In the genomic region with DNA sequence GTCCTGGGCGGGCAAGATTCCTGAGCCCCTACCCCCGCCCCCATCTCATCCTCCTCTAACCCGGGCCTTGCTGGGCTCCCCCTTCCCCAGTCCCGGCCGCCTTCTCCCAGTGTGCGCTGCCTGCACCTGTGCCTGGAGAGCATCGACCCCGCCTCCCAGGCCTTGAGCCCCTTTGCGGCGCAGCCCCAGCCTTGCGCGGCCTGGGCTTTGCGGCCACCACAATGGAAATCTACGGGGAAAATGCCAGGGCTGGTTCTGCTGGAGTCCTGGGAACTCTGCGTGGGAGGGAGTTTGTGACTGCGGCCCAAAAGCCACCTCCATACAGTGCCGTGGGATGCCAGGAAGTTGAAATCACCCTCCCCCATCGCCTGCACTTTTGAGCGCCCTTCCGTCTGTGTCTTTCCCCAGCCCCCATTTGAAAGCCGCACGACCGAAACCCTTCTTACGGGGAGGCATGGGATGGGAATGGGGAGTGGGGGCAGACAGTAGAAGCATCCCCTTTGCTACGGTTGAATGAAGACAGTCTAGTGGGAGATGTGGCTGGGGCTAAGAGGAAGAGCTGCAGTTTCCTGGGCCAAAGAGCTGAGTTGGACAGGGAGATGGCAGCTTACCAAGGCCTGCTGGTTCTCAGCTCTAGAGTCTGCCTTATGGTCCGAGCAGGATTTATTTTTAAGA, we compare ENCODE assay signal across 12 cellular contexts. TPM values are rescaled to one million over a fixed set of nuclear protein-coding genes. Genes with fewer than 3 reads are reported as not detected.
DNase-seq lines count a peak whose midpoint lies in the region; ATAC-seq and TF ChIP-seq lines count a peak whose summit lies in the region.
"Had no signal": no experiment of that assay in that cellular context is flagged by ENCODE, and none has a peak within 500 bp of the region (broad histone marks: within the 10 kb centered on the region; RNA-seq: fewer than 3 reads in every experiment).

No MANE protein-coding gene starts in this region.

- no peaks in the 10 kb centered on the region for H3K9me3 ChIP-seq in cardiac muscle cell (ENCODE audit: low read depth)
- no peaks in the 10 kb centered on the region for H3K9me3 ChIP-seq in SJSA1 (replicated peaks)
- no peaks in the 10 kb centered on the region for H3K9me3 ChIP-seq in iPS-18c (ENCODE audit: control insufficient read depth, insufficient read depth, low read length)
- no peaks in the 10 kb centered on the region for H3K9me3 ChIP-seq in upper lobe of right lung
- H3K9me3 ChIP-seq: vagina had no signal

- TF ChIP-seq CTCF in cardiac muscle cell (IDR thresholded peaks at IDR 0.05; ENCODE audit: low read depth, low read length) (no peak), upper lobe of right lung (IDR thresholded peaks at IDR 0.05) (no peak)

- H3K4me1 ChIP-seq in cardiac muscle cell (ENCODE audit: low read depth) (no peaks in the 10 kb centered on the region), SJSA1 (replicated peaks) (peaks cover 17% of the 10 kb centered on the region), upper lobe of right lung (peaks cover 12% of the 10 kb centered on the region)

- H3K36me3 ChIP-seq in cardiac muscle cell = no peaks in the 10 kb centered on the region
- H3K36me3 ChIP-seq in SJSA1 = peaks cover 9% of the 10 kb centered on the region; the same call in 1 of the 2 replicates
- H3K36me3 ChIP-seq in upper lobe of right lung = no peaks in the 10 kb centered on the region
- H3K36me3 ChIP-seq: BLaER1 treated with 17β-estradiol and CSF1 and Interleukin-3, amounts not matched to agents 10 nM and 100 nM; vagina had no signal

- DNase-seq in cardiac muscle cell (ENCODE audit: low read depth in 1 of 2, low spot score in 1 of 2) (no peak), cardiac septum (ENCODE audit: low spot score) (no peak), SJSA1 (ENCODE audit: low read depth in 1 of 2, low spot score in 2 of 2) (no peak), upper lobe of right lung (no peak)
- DNase-seq: HFFc6 had no signal

- ATAC-seq in upper lobe of right lung = peak; percentile 6
- no peak for ATAC-seq in HG02678 (IDR thresholded peaks at IDR 0.05; ENCODE audit: unreplicated experiment)
- no peak for ATAC-seq in HG02610 (IDR thresholded peaks at IDR 0.05; ENCODE audit: unreplicated experiment)
- no peak for ATAC-seq in GM21447 (IDR thresholded peaks at IDR 0.05; ENCODE audit: unreplicated experiment)

- H3K27me3 ChIP-seq in cardiac muscle cell (peaks cover 98% of the 10 kb centered on the region), SJSA1 (replicated peaks) (no peaks in the 10 kb centered on the region), upper lobe of right lung (peaks cover 98% of the 10 kb centered on the region)

- peak overlapping the region; percentile 30 for H3K4me3 ChIP-seq in cardiac muscle cell
- peak overlapping the region; percentile 77 for H3K4me3 ChIP-seq in SJSA1
- peak overlapping the region; percentile 79 for H3K4me3 ChIP-seq in iPS-18c (ENCODE audit: insufficient read depth, low read depth, low read length)
- H3K4me3 ChIP-seq in upper lobe of right lung = no peak overlapping the region

- no peak overlapping the region for H3K27ac ChIP-seq in cardiac muscle cell
- H3K27ac ChIP-seq in SJSA1 = peak overlapping the region; percentile 57
- H3K27ac ChIP-seq in upper lobe of right lung = no peak overlapping the region
- H3K27ac ChIP-seq: BLaER1 treated with 17β-estradiol and CSF1 and Interleukin-3, amounts not matched to agents 10 nM and 100 nM; vagina had no signal

- intact Hi-C loops in cardiac septum (cut with DNase I) (loop anchor here (2.0 to 10.0 kb wide), 2 partner anchors 548 to 904 kb away; no protein-coding TSS in a partner anchor), upper lobe of right lung (cut with DNase I) (no loop called here)

RNA-seq across cellular contexts. Expression of a gene that starts 1.0 kb away (rescaled TPM):
- total RNA-seq in cardiac muscle cell (0.18 TPM in 1 of 2 replicates, not detected in the other), cardiac septum (not detected), upper lobe of right lung (0.20 TPM)
- not detected in 2 replicates for polyA plus RNA-seq in cardiac muscle cell
- total RNA-seq in SJSA1 (2014; rRNA removed; shearing (Covaris generic)) = 25.6 and 26.8 TPM in 2 replicates
- total RNA-seq: HFFc6, LHCN-M2 had no signal

Comparison
In these comparisons a context has a peak if more than half of its experiments do, and no peak if none do; other contexts are left out.
1. RNA of a gene that starts 1.0 kb away (total RNA-seq): 25.6 to 26.8 TPM in SJSA1; 0.20 TPM in upper lobe of right lung (single experiment), 0.18 TPM in cardiac muscle cell and not detected in cardiac septum (single experiment); every median in the first group is over 10 times any median in the second.